Comparison of ENCODE assay signal across 1 cellular context in genomic region chr18:36295880-36296301, GRCh38.
TF ChIP-seq lines count a peak whose summit lies in the region.

No MANE protein-coding gene starts in this region.

TF ChIP-seq in IMR-90, 13 proteins besides CTCF, POLR2A, EP300 and RAD21:
- no peak for TF ChIP-seq NFE2L2 (IDR thresholded peaks at IDR 0.05; ENCODE audit: low read depth, low read length)
- TF ChIP-seq MAZ (IDR thresholded peaks at IDR 0.05; ENCODE audit: borderline replicate concordance, low read depth, low read length) = no peak
- no peak for TF ChIP-seq BHLHE40 (IDR thresholded peaks at IDR 0.05; ENCODE audit: low read depth, low read length)
- no peak for TF ChIP-seq CEBPB (IDR thresholded peaks at IDR 0.05; ENCODE audit: low read depth, low read length)
- TF ChIP-seq ELK1 (IDR thresholded peaks at IDR 0.05; ENCODE audit: borderline replicate concordance, low read depth, low read length) = no peak
- no peak for TF ChIP-seq RCOR1 (IDR thresholded peaks at IDR 0.05; ENCODE audit: insufficient replicate concordance, low read length)
- no peak for TF ChIP-seq CHD1 (IDR thresholded peaks at IDR 0.05; ENCODE audit: low read depth, low read length)
- TF ChIP-seq MAFK (IDR thresholded peaks at IDR 0.05; ENCODE audit: low read depth, low read length) = no peak
- no peak for TF ChIP-seq SMC3 (IDR thresholded peaks at IDR 0.05; ENCODE audit: low read depth, low read length)
TF ChIP-seq in IMR-90: peak in this region for 0.
